Comparison of ENCODE assay signal across 9 cellular contexts in genomic region chr10:97543025-97543546, GRCh38. TPM values are rescaled to one million over a fixed set of nuclear protein-coding genes. Genes with fewer than 3 reads are reported as not detected.
A peak's percentile ranks its signal among the peaks of the same experiment; 100 is the strongest.
DNase-seq lines count a peak whose midpoint lies in the region; ATAC-seq, FAIRE-seq and TF ChIP-seq lines count a peak whose summit lies in the region.
"Had no signal": no experiment of that assay in that cellular context is flagged by ENCODE, and none has a peak within 500 bp of the region (broad histone marks: within the 10 kb centered on the region; RNA-seq: fewer than 3 reads in every experiment).

No MANE protein-coding gene starts in this region.

- H3K27ac ChIP-seq in SK-N-SH (ENCODE audit: low read depth in 2 of 2, low read length in 1 of 2): peak overlapping the region; percentile 77 to 100
- peak overlapping the region; percentile 99 for H3K27ac ChIP-seq in astrocyte (ENCODE audit: low read depth, low read length)
- peak overlapping the region; percentile 14 for H3K27ac ChIP-seq in iPS-20b (ENCODE audit: low read length)
- peak overlapping the region; percentile 89 for H3K27ac ChIP-seq in skeletal muscle tissue (ENCODE audit: low read depth, low read length)

- H3F3A ChIP-seq in SK-N-SH (replicated peaks; ENCODE audit: insufficient read depth): peaks cover 31% of the 10 kb centered on the region

- no peak overlapping the region for H3K4me3 Mint-ChIP-seq in astrocyte (ENCODE audit: unreplicated experiment)

- H2AFZ ChIP-seq in SK-N-SH (ENCODE audit: low read depth) (no peak overlapping the region), astrocyte (ENCODE audit: low read depth, low read length) (no peak overlapping the region)

- no peaks in the 10 kb centered on the region for H3K27me3 Mint-ChIP-seq in astrocyte (ENCODE audit: low read depth, unreplicated experiment)

- H3K9me3 ChIP-seq in SK-N-SH (no peaks in the 10 kb centered on the region), astrocyte (ENCODE audit: insufficient read depth, low read depth, low read length) (no peaks in the 10 kb centered on the region), iPS-20b (ENCODE audit: insufficient read depth, low read depth, low read length) (no peaks in the 10 kb centered on the region), skeletal muscle tissue (ENCODE audit: control insufficient read depth in 3 of 3, low read length in 3 of 3) (no peaks in the 10 kb centered on the region)

- POLR2A ChIA-PET in SK-N-SH (lab: Yijun Ruan, JAX): no interaction called here
- POLR2A ChIA-PET in HEK293T (lab: Yijun Ruan, JAX): interaction anchor here (0.6 kb wide), 1 partner anchor 118 kb away, joined by 3 read pairs; no protein-coding TSS in a partner anchor

- peaks cover 19 to 56% of the 10 kb centered on the region in 2 experiments; a peak in 3 of 4 replicates for H3K4me1 ChIP-seq in SK-N-SH (ENCODE audit: control insufficient read depth in 1 of 2, insufficient read depth in 2 of 2, low read depth in 1 of 2, low read length in 1 of 2)
- peaks cover 65% of the 10 kb centered on the region for H3K4me1 ChIP-seq in astrocyte (ENCODE audit: insufficient read depth, low read length)
- H3K4me1 ChIP-seq in iPS-20b (ENCODE audit: insufficient read depth, low read length): peaks cover 8% of the 10 kb centered on the region
- H3K4me1 ChIP-seq in skeletal muscle tissue (ENCODE audit: control insufficient read depth in 3 of 3, insufficient read depth in 3 of 3, low read length in 3 of 3): peaks cover 44 to 71% (median 56%) of the 10 kb centered on the region in 3 donors

- no peaks in the 10 kb centered on the region for H3K36me3 ChIP-seq in SK-N-SH (replicated peaks in 1 of 2; ENCODE audit: control insufficient read depth in 1 of 2, insufficient read depth in 2 of 2, low read length in 1 of 2)
- no peaks in the 10 kb centered on the region for H3K36me3 ChIP-seq in astrocyte (ENCODE audit: insufficient read depth, low read length)
- H3K36me3 ChIP-seq in iPS-20b (ENCODE audit: insufficient read depth, low read depth, low read length): no peaks in the 10 kb centered on the region
- H3K36me3 ChIP-seq in skeletal muscle tissue (ENCODE audit: control insufficient read depth in 3 of 3, insufficient read depth in 3 of 3, low read length in 3 of 3): no peaks in the 10 kb centered on the region

- H3K27ac Mint-ChIP-seq in astrocyte (ENCODE audit: unreplicated experiment): peak overlapping the region; percentile 97

- no peaks in the 10 kb centered on the region for H3K9me2 ChIP-seq in SK-N-SH

- H3K4me2 ChIP-seq in SK-N-SH: peak overlapping the region; percentile 77
- peak overlapping the region; percentile 62 for H3K4me2 ChIP-seq in astrocyte (ENCODE audit: low read length)

- H4K20me1 ChIP-seq in SK-N-SH (ENCODE audit: insufficient read depth): no peaks in the 10 kb centered on the region
- no peaks in the 10 kb centered on the region for H4K20me1 ChIP-seq in astrocyte (ENCODE audit: insufficient read depth, low read length)

- H3K4me3 ChIP-seq in SK-N-SH (ENCODE audit: low read depth in 2 of 2, low read length in 1 of 2): no peak overlapping the region
- no peak overlapping the region for H3K4me3 ChIP-seq in astrocyte (ENCODE audit: insufficient read depth, low read depth, low read length)
- H3K4me3 ChIP-seq in iPS-20b (ENCODE audit: low read length): no peak overlapping the region
- peak overlapping the region in 2 of 3 donors; percentile 17 to 29 for H3K4me3 ChIP-seq in skeletal muscle tissue (ENCODE audit: low read length in 3 of 3)

- H3K9ac ChIP-seq in SK-N-SH (peak overlapping the region; percentile 77), astrocyte (ENCODE audit: low read length) (peak overlapping the region; percentile 84), iPS-20b (ENCODE audit: low read depth, low read length) (no peak overlapping the region), skeletal muscle tissue (ENCODE audit: low read depth in 1 of 3, low read length in 3 of 3) (peak overlapping the region in 2 of 3 donors; percentile 9 to 66)

- CTCF ChIA-PET in SK-N-SH (lab: Yijun Ruan, JAX): interaction anchor here (8.6 kb wide), 1 partner anchor 9 kb away, joined by 61 read pairs; no protein-coding TSS in a partner anchor
- CTCF ChIA-PET in HEK293T (lab: Yijun Ruan, JAX): interaction anchor here (0.6 to 0.7 kb wide), 3 partner anchors 22 to 85 kb away, joined by 3 to 4 read pairs (median 3); no protein-coding TSS in a partner anchor

- peak; percentile 90 for DNase-seq in H4 (ENCODE audit: low spot score)
- no peak for DNase-seq in SK-N-SH
- peak; percentile 98 for DNase-seq in astrocyte (ENCODE audit: low read depth)
- DNase-seq in HEK293T (ENCODE audit: extremely low spot score): no peak
- DNase-seq in activated gamma-delta T cell (lab: John Stamatoyannopoulos, UW): no peak

- peak; percentile 99 for FAIRE-seq in astrocyte (lab: Jason Lieb, UNC)

- TF ChIP-seq RAD21 in SK-N-SH (IDR thresholded peaks at IDR 0.05; ENCODE audit: low read length): no peak

- peaks cover 78% of the 10 kb centered on the region for H3K4me1 Mint-ChIP-seq in astrocyte (ENCODE audit: low read depth, unreplicated experiment)

- peaks cover 3% of the 10 kb centered on the region for H3K36me3 Mint-ChIP-seq in astrocyte (ENCODE audit: low read depth, unreplicated experiment)

- no peak for ATAC-seq in HG03108 (IDR thresholded peaks at IDR 0.05; ENCODE audit: unreplicated experiment)

- no peaks in the 10 kb centered on the region for H3K9me3 Mint-ChIP-seq in astrocyte (ENCODE audit: unreplicated experiment)

- no peak for TF ChIP-seq CTCF in SK-N-SH (IDR thresholded peaks at IDR 0.05)
- no peak for TF ChIP-seq CTCF in astrocyte (IDR thresholded peaks at IDR 0.05; ENCODE audit: insufficient read depth, low read depth, low read length)

- WGBS in SK-N-SH (ENCODE audit: low lambda C conversion rate): 7% methylated on average over 10 of the region's 10 CpGs

- H3K79me2 ChIP-seq in SK-N-SH (ENCODE audit: insufficient read depth) (peaks cover 55% of the 10 kb centered on the region), astrocyte (ENCODE audit: insufficient read depth, low read length) (peaks cover 43% of the 10 kb centered on the region)

- peak in 1 of 2 experiments; percentile 90; a peak in 1 of 4 replicates for TF ChIP-seq EP300 in SK-N-SH (IDR thresholded peaks at IDR 0.05; ENCODE audit: borderline replicate concordance in 1 of 2, low read depth in 1 of 2, low read length in 1 of 2)

- H3K27me3 ChIP-seq in SK-N-SH (ENCODE audit: insufficient read depth) (no peaks in the 10 kb centered on the region), astrocyte (ENCODE audit: insufficient read depth, low read length) (no peaks in the 10 kb centered on the region), iPS-20b (ENCODE audit: insufficient read depth, low read length) (no peaks in the 10 kb centered on the region), skeletal muscle tissue (ENCODE audit: control insufficient read depth in 3 of 3, insufficient read depth in 3 of 3, low read length in 3 of 3) (no peaks in the 10 kb centered on the region)

TF ChIP-seq in HEK293T, 16 proteins besides CTCF, POLR2A, EP300 and RAD21 (continues in another document):
- no peak for TF ChIP-seq SP1 (IDR thresholded peaks at IDR 0.05)
- no peak for TF ChIP-seq FOXM1 (IDR thresholded peaks at IDR 0.05; ENCODE audit: borderline replicate concordance)
- TF ChIP-seq HDGF (IDR thresholded peaks at IDR 0.05; ENCODE audit: borderline replicate concordance): no peak
- no peak for TF ChIP-seq FOXK2 (IDR thresholded peaks at IDR 0.05)
- no peak for TF ChIP-seq ZNF384 (IDR thresholded peaks at IDR 0.05)
- TF ChIP-seq FOXA1 (IDR thresholded peaks at IDR 0.05): no peak
- TF ChIP-seq ARNT (IDR thresholded peaks at IDR 0.05): no peak
- no peak for TF ChIP-seq PKNOX1 (IDR thresholded peaks at IDR 0.05)
- no peak for TF ChIP-seq ELF4 (IDR thresholded peaks at IDR 0.05)
- TF ChIP-seq TARDBP (IDR thresholded peaks at IDR 0.05): no peak
- no peak for TF ChIP-seq LEF1 (IDR thresholded peaks at IDR 0.05; ENCODE audit: borderline replicate concordance)
- TF ChIP-seq NFRKB (IDR thresholded peaks at IDR 0.05): no peak
- no peak for TF ChIP-seq SUZ12 (IDR thresholded peaks at IDR 0.05)
- TF ChIP-seq CTBP1 (IDR thresholded peaks at IDR 0.05; ENCODE audit: borderline replicate concordance): no peak
- no peak for TF ChIP-seq L3MBTL2 (conservative IDR thresholded peaks at IDR 0.05)

RNA-seq across cellular contexts. Expression of gene ANKRD2, which starts 29.5 kb away (rescaled TPM):
- 0.15 TPM in 1 of 2 replicates, not detected in the other for total RNA-seq in H4 (2014; rRNA removed; shearing (Covaris generic))
- polyA plus RNA-seq in SK-N-SH (2012; rRNA removed): 0.72 and 0.99 TPM in 2 replicates
- polyA plus RNA-seq in SK-N-SH (2012; cell fraction: cytosol; rRNA removed): 0.75 and 0.82 TPM in 2 replicates
- 1.6 and 2.2 TPM in 2 replicates for polyA plus RNA-seq in SK-N-SH (2012; cell fraction: nucleus; rRNA removed)
- 0.22 and 0.36 TPM in 2 replicates for total RNA-seq in astrocyte
- total RNA-seq in skeletal muscle tissue: 8.9 TPM

RNA-seq across cellular contexts. Expression of gene HOGA1, which starts 41.1 kb away (rescaled TPM):
- total RNA-seq in H4 (2014; rRNA removed; shearing (Covaris generic)): 0.97 and 1.3 TPM in 2 replicates
- 2.9 and 4.8 TPM in 2 replicates for polyA plus RNA-seq in SK-N-SH (2012; rRNA removed)
- polyA plus RNA-seq in SK-N-SH (2012; cell fraction: cytosol; rRNA removed): 1.9 and 3.0 TPM in 2 replicates
- polyA plus RNA-seq in SK-N-SH (2012; cell fraction: nucleus; rRNA removed): 5.9 and 9.4 TPM in 2 replicates
- total RNA-seq in astrocyte (0.23 and 0.31 TPM in 2 replicates), skeletal muscle tissue (1.6 TPM)
- total RNA-seq: T-helper 2 cell treated with Interferon-gamma antibody and Interleukin-4, amounts not matched to agents 100 ng/mL and 5 ng/mL, for 36 hours had no signal

RNA-seq across cellular contexts. Expression of gene UBTD1, which starts 44.4 kb away (rescaled TPM):
- total RNA-seq in H4 (2014; rRNA removed; shearing (Covaris generic)): 9.6 and 10.6 TPM in 2 replicates
- 37.9 and 38.8 TPM in 2 replicates for polyA plus RNA-seq in SK-N-SH (2012; rRNA removed)
- 18.2 and 31.1 TPM in 2 replicates for polyA plus RNA-seq in SK-N-SH (2012; cell fraction: cytosol; rRNA removed)
- 22.1 and 34.2 TPM in 2 replicates for polyA plus RNA-seq in SK-N-SH (2012; cell fraction: nucleus; rRNA removed)
- 73.1 and 81.9 TPM in 2 replicates for total RNA-seq in astrocyte
- total RNA-seq in skeletal muscle tissue: 8.4 TPM

RNA-seq across cellular contexts. Expression of gene MMS19, which starts 44.9 kb away (rescaled TPM):
- total RNA-seq in H4 (2014; rRNA removed; shearing (Covaris generic)): 94.0 and 107 TPM in 2 replicates
- polyA plus RNA-seq in SK-N-SH (2012; rRNA removed): 56.9 and 83.9 TPM in 2 replicates
- polyA plus RNA-seq in SK-N-SH (2012; cell fraction: cytosol; rRNA removed): 29.5 and 42.8 TPM in 2 replicates
- 176 and 209 TPM in 2 replicates for polyA plus RNA-seq in SK-N-SH (2012; cell fraction: nucleus; rRNA removed)
- total RNA-seq in astrocyte (84.4 and 97.2 TPM in 2 replicates), skeletal muscle tissue (47.0 TPM)

RNA-seq across cellular contexts. Expression of gene C10orf62, which starts 46.4 kb away (rescaled TPM):
- total RNA-seq in H4 (2014; rRNA removed; shearing (Covaris generic)): not detected in 2 replicates
- polyA plus RNA-seq in SK-N-SH (2012; rRNA removed): 0.07 and 0.19 TPM in 2 replicates
- 0.05 TPM in 1 of 2 replicates, not detected in the other for polyA plus RNA-seq in SK-N-SH (2012; cell fraction: cytosol; rRNA removed)
- polyA plus RNA-seq in SK-N-SH (2012; cell fraction: nucleus; rRNA removed): 0.56 and 0.96 TPM in 2 replicates
- total RNA-seq in astrocyte (not detected in 2 replicates), skeletal muscle tissue (under 0.01 TPM)
- total RNA-seq: T-helper 2 cell treated with Interferon-gamma antibody and Interleukin-4, amounts not matched to agents 100 ng/mL and 5 ng/mL, for 36 hours had no signal

Comparison
In these comparisons a context has a peak if more than half of its experiments do, and no peak if none do; other contexts are left out.
1. DNase-seq: peak in H4 (single experiment) and astrocyte (single experiment); none in SK-N-SH (single experiment), HEK293T (single experiment) and activated gamma-delta T cell (single experiment).
2. H3K27ac ChIP-seq: peak in every context shown above with its lines; median percentile 99 in astrocyte; 89 in skeletal muscle tissue; 88 in SK-N-SH; 14 in iPS-20b.
3. H3K4me3 ChIP-seq: peak in skeletal muscle tissue (2 of 3); none in SK-N-SH (0 of 2), astrocyte (single experiment) and iPS-20b (single experiment).